ENCODE assay signal across 8 cellular contexts in the genomic region with DNA sequence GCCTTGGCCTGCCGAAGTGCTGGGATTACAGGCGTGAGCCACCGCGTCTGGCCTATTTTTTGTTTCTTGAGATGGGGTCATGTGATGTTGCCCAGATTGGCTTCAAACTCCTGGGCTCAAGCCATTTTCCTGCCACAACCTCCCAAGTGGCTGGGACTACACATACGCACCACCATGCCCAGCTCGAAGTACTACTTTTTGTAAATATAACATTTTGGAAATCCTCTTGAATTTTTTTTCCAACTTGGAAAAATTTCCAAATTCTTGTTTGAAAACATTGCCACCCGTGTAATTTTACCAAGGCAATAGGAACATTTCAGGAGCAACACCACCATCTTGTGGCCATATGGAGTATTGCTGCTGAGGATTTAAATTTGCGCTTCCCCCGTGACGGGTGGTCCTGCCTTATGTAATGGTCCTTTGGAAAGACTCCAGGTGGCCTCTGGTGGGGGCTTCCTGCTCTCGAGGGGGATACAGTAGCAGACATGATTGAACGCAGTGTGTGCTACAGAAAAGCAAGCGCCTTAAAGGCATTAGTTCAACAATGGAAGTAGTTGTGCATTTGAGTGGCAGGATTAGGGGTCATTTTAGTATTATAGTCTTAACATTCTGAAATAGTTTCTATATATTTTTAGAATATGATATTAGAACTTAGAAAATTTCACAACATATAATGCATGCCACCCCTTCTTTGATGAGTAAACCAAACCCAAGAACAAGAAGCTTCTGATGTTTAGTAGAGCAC. TPM values are rescaled to one million over a fixed set of nuclear protein-coding genes. Genes with fewer than 3 reads are reported as not detected.
DNase-seq lines count a peak whose midpoint lies in the region; ATAC-seq lines count a peak whose summit lies in the region.

No MANE protein-coding gene starts in this region.

- DNase-seq in DMS53 treated with DMSO at 0.1 percent for 48 hours (lab: John Stamatoyannopoulos, UW; ENCODE audit: unreplicated experiment), result peak; percentile 3
- peak; percentile 22 to 49 for DNase-seq in Kasumi-1 (lab: John Stamatoyannopoulos, UW)
- peak in 4 of 5 donors; percentile 30 to 57 (median 46) for DNase-seq in T-helper 1 cell
- peak; percentile 59 for DNase-seq in amniotic epithelial cell (ENCODE audit: low read depth)
- no peak for DNase-seq in left cardiac atrium
- peak; percentile 80 for DNase-seq in sciatic nerve (ENCODE audit: low spot score)

- ATAC-seq in left cardiac atrium (peak; percentile 61 to 87), sciatic nerve (peak; percentile 79), GM18520 (IDR thresholded peaks at IDR 0.05; ENCODE audit: unreplicated experiment) (no peak), HG03139 (IDR thresholded peaks at IDR 0.05; ENCODE audit: unreplicated experiment) (no peak)

- intact Hi-C loops in left cardiac atrium (cut with DNase I), result loop anchor here (5.0 to 10.0 kb wide), 2 partner anchors 45 to 47 kb away; no protein-coding TSS in a partner anchor
- intact Hi-C loops in sciatic nerve (cut with DNase I), result loop anchor here (10.0 kb wide), 1 partner anchor 45 kb away; no protein-coding TSS in a partner anchor

RNA-seq across cellular contexts. Expression of gene FLYWCH1, which starts 8.0 kb away (rescaled TPM):
- total RNA-seq in left cardiac atrium, result 10 to 100 TPM; 31.4 to 35.1 TPM
- total RNA-seq in sciatic nerve, result 72.5 TPM

RNA-seq across cellular contexts. Expression of gene FLYWCH2, which starts 36.7 kb away (rescaled TPM):
- total RNA-seq in left cardiac atrium (10 to 100 TPM; 27.1 to 29.1 TPM), sciatic nerve (17.7 TPM)

RNA-seq across cellular contexts. Expression of gene KREMEN2, which starts 44.4 kb away (rescaled TPM):
- total RNA-seq in left cardiac atrium (not detected), sciatic nerve (not detected)

RNA-seq across cellular contexts. Expression of gene PAQR4, which starts 49.5 kb away (rescaled TPM):
- total RNA-seq in left cardiac atrium (10 to 100 TPM in 1 of 2 donors, 1 to 10 TPM in 1; 5.8 to 10.1 TPM), sciatic nerve (6.6 TPM)

Comparison
In these comparisons a context has a peak if more than half of its experiments do, and no peak if none do; other contexts are left out.
1. ATAC-seq: peak in left cardiac atrium (2 of 2) and sciatic nerve (single experiment); none in GM18520 (single experiment) and HG03139 (single experiment).